8 cellular contexts compared by ENCODE assay signal in genomic region chr4:145097331-145097820, GRCh38. TPM values are rescaled to one million over a fixed set of nuclear protein-coding genes. Genes with fewer than 3 reads are reported as not detected.
DNase-seq lines count a peak whose midpoint lies in the region; ATAC-seq and TF ChIP-seq lines count a peak whose summit lies in the region.

No MANE protein-coding gene starts in this region.

- H4K20me1 ChIP-seq in DOHH2 (ENCODE audit: control insufficient read depth, insufficient read depth, low read depth, low read length) (peaks cover under 1% of the 10 kb centered on the region), hepatocyte (ENCODE audit: insufficient read depth, poor library complexity, severe bottlenecking) (peaks cover 14% of the 10 kb centered on the region)

- TF ChIP-seq CTCF in DOHH2 (IDR thresholded peaks at IDR 0.05; ENCODE audit: low read depth, low read length, poor library complexity, severe bottlenecking) (no peak), WTC11 (IDR thresholded peaks at IDR 0.05) (no peak), hepatocyte (IDR thresholded peaks at IDR 0.05; ENCODE audit: poor library complexity) (no peak)

- H3K4me3 ChIP-seq in DOHH2 (ENCODE audit: low read length), result peak overlapping the region; percentile 98
- peak overlapping the region; percentile 52 for H3K4me3 ChIP-seq in hepatocyte

- H3K4me3 Mint-ChIP-seq in WTC11, result peak overlapping the region; percentile 96
- H3K4me3 Mint-ChIP-seq in stimulated activated naive B cell treated with anti-CD40 and anti-IgM and Interleukin-4, amounts not matched to agents 10 μg/mL and 1 μg/mL and 100 μg/mL, for 72 hours, result peak overlapping the region; percentile 93 to 97

- CTCF ChIA-PET in WTC11 (lab: Charles Lee), result interaction anchor here (0.7 kb wide), 1 partner anchor 30 kb away, joined by 3 read pairs; no protein-coding TSS in a partner anchor

- H3K9me3 Mint-ChIP-seq in WTC11, result peaks cover 15% of the 10 kb centered on the region
- peaks cover 0 to 2% of the 10 kb centered on the region in 2 donors for H3K9me3 Mint-ChIP-seq in stimulated activated naive B cell treated with anti-CD40 and anti-IgM and Interleukin-4, amounts not matched to agents 10 μg/mL and 1 μg/mL and 100 μg/mL, for 72 hours

- H3K4me1 Mint-ChIP-seq in WTC11, result peaks cover 15% of the 10 kb centered on the region
- peaks cover 13 to 25% of the 10 kb centered on the region in 2 donors for H3K4me1 Mint-ChIP-seq in stimulated activated naive B cell treated with anti-CD40 and anti-IgM and Interleukin-4, amounts not matched to agents 10 μg/mL and 1 μg/mL and 100 μg/mL, for 72 hours

- POLR2A ChIA-PET in WTC11 (lab: Charles Lee), result interaction anchor here (0.6 kb wide), 1 partner anchor 12 kb away, joined by 3 read pairs; no protein-coding TSS in a partner anchor

- H3K4me2 ChIP-seq in DOHH2 (ENCODE audit: low read length) (peak overlapping the region; percentile 74), hepatocyte (peak overlapping the region; percentile 85)

- H3K27ac Mint-ChIP-seq in WTC11, result peak overlapping the region; percentile 100
- H3K27ac Mint-ChIP-seq in stimulated activated naive B cell treated with anti-CD40 and anti-IgM and Interleukin-4, amounts not matched to agents 10 μg/mL and 1 μg/mL and 100 μg/mL, for 72 hours, result peak overlapping the region; percentile 100

- no peaks in the 10 kb centered on the region for H3F3A ChIP-seq in DOHH2 (ENCODE audit: control insufficient read depth, insufficient read depth)

- H2AFZ ChIP-seq in hepatocyte, result peak overlapping the region; percentile 77

- peak overlapping the region; percentile 48 for H3K27ac ChIP-seq in DOHH2 (ENCODE audit: low read depth, low read length)
- peak overlapping the region; percentile 97 for H3K27ac ChIP-seq in hepatocyte

- H3K36me3 Mint-ChIP-seq in WTC11, result peaks cover 27% of the 10 kb centered on the region
- peaks cover 31 to 34% of the 10 kb centered on the region in 2 donors for H3K36me3 Mint-ChIP-seq in stimulated activated naive B cell treated with anti-CD40 and anti-IgM and Interleukin-4, amounts not matched to agents 10 μg/mL and 1 μg/mL and 100 μg/mL, for 72 hours

- peaks cover 37% of the 10 kb centered on the region for H3K4me1 ChIP-seq in DOHH2 (ENCODE audit: control insufficient read depth, low read length)
- peaks cover 21% of the 10 kb centered on the region for H3K4me1 ChIP-seq in hepatocyte (ENCODE audit: insufficient read depth)

- H3K27me3 ChIP-seq in DOHH2 (ENCODE audit: control insufficient read depth, low read length) (no peaks in the 10 kb centered on the region), hepatocyte (no peaks in the 10 kb centered on the region)

- H3K9me2 ChIP-seq in DOHH2 (replicated peaks; ENCODE audit: control insufficient read depth, low read length), result no peaks in the 10 kb centered on the region
- H3K9me2 ChIP-seq in hepatocyte (replicated peaks; ENCODE audit: insufficient read depth), result no peaks in the 10 kb centered on the region

- peaks cover 70% of the 10 kb centered on the region for H3K36me3 ChIP-seq in DOHH2 (ENCODE audit: control insufficient read depth, low read length)
- no peaks in the 10 kb centered on the region for H3K36me3 ChIP-seq in hepatocyte (replicated peaks; ENCODE audit: insufficient read depth, low read depth)

- ATAC-seq in HG02642 (IDR thresholded peaks at IDR 0.05; ENCODE audit: poor library complexity, unreplicated experiment) (peak; percentile 0), WTC11 (no peak), GM18873 (IDR thresholded peaks at IDR 0.05; ENCODE audit: low FRiP score, unreplicated experiment) (no peak)
- ATAC-seq in stimulated activated naive B cell treated with anti-CD40 and anti-IgM and Interleukin-4, amounts not matched to agents 10 μg/mL and 1 μg/mL and 100 μg/mL, for 72 hours (replicated peaks), result peak; percentile 0

- H3K27me3 Mint-ChIP-seq in WTC11 (ENCODE audit: low read depth), result no peaks in the 10 kb centered on the region
- no peaks in the 10 kb centered on the region for H3K27me3 Mint-ChIP-seq in stimulated activated naive B cell treated with anti-CD40 and anti-IgM and Interleukin-4, amounts not matched to agents 10 μg/mL and 1 μg/mL and 100 μg/mL, for 72 hours

- 24% methylated on average over 10 of the region's 10 CpGs for WGBS in hepatocyte (ENCODE audit: low lambda C conversion rate, missing lambda C conversion rate)

- H3K79me2 ChIP-seq in DOHH2 (ENCODE audit: control insufficient read depth, low read length) (peaks cover 98% of the 10 kb centered on the region), hepatocyte (peaks cover 90% of the 10 kb centered on the region)

- H3K9me3 ChIP-seq in DOHH2 (ENCODE audit: control insufficient read depth, insufficient read depth, low read length), result no peaks in the 10 kb centered on the region
- peaks cover 12% of the 10 kb centered on the region for H3K9me3 ChIP-seq in hepatocyte (ENCODE audit: low read depth)

- DNase-seq in WTC11 (ENCODE audit: low spot score) (no peak), hepatocyte (ENCODE audit: low spot score) (no peak), ureter (ENCODE audit: low spot score) (no peak), NCI-H526 treated with DMSO at 0.1 percent for 48 hours (lab: John Stamatoyannopoulos, UW) (no peak)
- no peak for DNase-seq in stimulated activated naive B cell treated with anti-CD40 and anti-IgM and Interleukin-4, amounts not matched to agents 10 μg/mL and 1 μg/mL and 100 μg/mL, for 72 hours

TF ChIP-seq in WTC11, 78 proteins besides CTCF, POLR2A, EP300 and RAD21:
- no peak for TF ChIP-seq JAZF1 (CRISPR knock-in tag; IDR thresholded peaks at IDR 0.05)
- TF ChIP-seq USF1 (CRISPR knock-in tag; IDR thresholded peaks at IDR 0.05), result no peak
- TF ChIP-seq SOX15 (CRISPR knock-in tag; IDR thresholded peaks at IDR 0.05), result no peak
- no peak for TF ChIP-seq PRRX2 (CRISPR knock-in tag; IDR thresholded peaks at IDR 0.05)
- TF ChIP-seq STAT6 (CRISPR knock-in tag; conservative IDR thresholded peaks at IDR 0.05; ENCODE audit: low read depth), result no peak
TF ChIP-seq in WTC11: peak in this region for 0.

RNA-seq across cellular contexts. Expression of gene ANAPC10, which starts 0.6 kb away (rescaled TPM):
- total RNA-seq in WTC11 (2021) (17.7 to 20.8 TPM (median 18.2 TPM) in 3 replicates), hepatocyte (31.0 and 38.6 TPM in 2 replicates), ureter (24.9 TPM)
- 20.5 and 27.2 TPM in 2 replicates for polyA plus RNA-seq in hepatocyte

RNA-seq across cellular contexts. Expression of gene ABCE1, which starts 0.7 kb away (rescaled TPM):
- total RNA-seq in WTC11 (2021), result 91.8 to 114 TPM (median 97.9 TPM) in 3 replicates
- total RNA-seq in hepatocyte, result 68.8 and 82.4 TPM in 2 replicates
- polyA plus RNA-seq in hepatocyte, result 24.3 and 27.1 TPM in 2 replicates
- 76.7 TPM for total RNA-seq in ureter

Comparison
In these comparisons a context has a peak if more than half of its experiments do, and no peak if none do; other contexts are left out.
1. ATAC-seq: peak in HG02642 (single experiment) and stimulated activated naive B cell treated with anti-CD40 and anti-IgM and Interleukin-4, amounts not matched to agents 10 μg/mL and 1 μg/mL and 100 μg/mL, for 72 hours (2 of 2); none in WTC11 (single experiment) and GM18873 (single experiment).